Comparison of ENCODE assay signal across 12 cellular contexts in genomic region chr1:25861316-25862286, GRCh38. TPM values are rescaled to one million over a fixed set of nuclear protein-coding genes. Genes with fewer than 3 reads are reported as not detected.
DNase-seq lines count a peak whose midpoint lies in the region; ATAC-seq, FAIRE-seq and TF ChIP-seq lines count a peak whose summit lies in the region.
"Had no signal": no experiment of that assay in that cellular context is flagged by ENCODE, and none has a peak within 500 bp of the region (broad histone marks: within the 10 kb centered on the region; RNA-seq: fewer than 3 reads in every experiment).

No MANE protein-coding gene starts in this region.

- no peak overlapping the region for H3K4me2 ChIP-seq in astrocyte (ENCODE audit: low read length)
- H3K4me2 ChIP-seq: SK-N-SH had no signal

- H3K27me3 Mint-ChIP-seq in astrocyte (ENCODE audit: low read depth, unreplicated experiment) (no peaks in the 10 kb centered on the region), osteocyte (ENCODE audit: unreplicated experiment) (no peaks in the 10 kb centered on the region)

- H3K27ac Mint-ChIP-seq in astrocyte (ENCODE audit: unreplicated experiment) (no peak overlapping the region), osteocyte (ENCODE audit: unreplicated experiment) (peak overlapping the region; percentile 66)

- no peaks in the 10 kb centered on the region for H3K27me3 ChIP-seq in astrocyte (ENCODE audit: insufficient read depth, low read length)

- TF ChIP-seq CTCF in astrocyte (IDR thresholded peaks at IDR 0.05; ENCODE audit: insufficient read depth, low read depth, low read length) (no peak), osteocyte (IDR thresholded peaks at IDR 0.05) (no peak)

- peaks cover 6% of the 10 kb centered on the region for H3K36me3 ChIP-seq in astrocyte (ENCODE audit: insufficient read depth, low read length)

- H3K4me3 Mint-ChIP-seq in astrocyte (ENCODE audit: unreplicated experiment) (peak overlapping the region; percentile 16), osteocyte (ENCODE audit: unreplicated experiment) (peak overlapping the region; percentile 40)

- ATAC-seq in HG03045 (IDR thresholded peaks at IDR 0.05; ENCODE audit: unreplicated experiment) (no peak), GM18909 (IDR thresholded peaks at IDR 0.05; ENCODE audit: poor library complexity, unreplicated experiment) (no peak), GM21381 (IDR thresholded peaks at IDR 0.05; ENCODE audit: unreplicated experiment) (no peak)

- FAIRE-seq in astrocyte (lab: Jason Lieb, UNC): no peak

- DNase-seq in GF-D8 (lab: John Stamatoyannopoulos, UW) (peak; percentile 74), NOMO-1 (lab: John Stamatoyannopoulos, UW; ENCODE audit: unreplicated experiment in 2 of 2) (peak; percentile 77 to 87), astrocyte (ENCODE audit: low read depth) (no peak), osteocyte (ENCODE audit: extremely low spot score, unreplicated experiment) (no peak)
- no peak for DNase-seq in activated CD4-positive, CD25-positive, alpha-beta regulatory T cell (lab: John Stamatoyannopoulos, UW)
- DNase-seq: foreskin melanocyte, GM23248, NCI-H2081 treated with DMSO at 0.1 percent for 48 hours, SK-N-SH had no signal

- peaks cover 6% of the 10 kb centered on the region for H4K20me1 ChIP-seq in astrocyte (ENCODE audit: insufficient read depth, low read length)

- H3K4me1 ChIP-seq in astrocyte (ENCODE audit: insufficient read depth, low read length): peaks cover 10% of the 10 kb centered on the region

- peaks cover 11% of the 10 kb centered on the region for H3K4me1 Mint-ChIP-seq in astrocyte (ENCODE audit: low read depth, unreplicated experiment)
- H3K4me1 Mint-ChIP-seq in osteocyte (ENCODE audit: unreplicated experiment): peaks cover 24% of the 10 kb centered on the region

- no peak overlapping the region for H2AFZ ChIP-seq in astrocyte (ENCODE audit: low read depth, low read length)
- H2AFZ ChIP-seq: GM23248 had no signal

- H3K9me3 Mint-ChIP-seq in astrocyte (ENCODE audit: unreplicated experiment) (no peaks in the 10 kb centered on the region), osteocyte (ENCODE audit: unreplicated experiment) (no peaks in the 10 kb centered on the region)

- H3K36me3 Mint-ChIP-seq in astrocyte (ENCODE audit: low read depth, unreplicated experiment) (peaks cover 10% of the 10 kb centered on the region), osteocyte (ENCODE audit: unreplicated experiment) (peaks cover 8% of the 10 kb centered on the region)

- no peaks in the 10 kb centered on the region for H3K9me3 ChIP-seq in astrocyte (ENCODE audit: insufficient read depth, low read depth, low read length)
- H3K9me3 ChIP-seq: SK-N-SH had no signal

- H3K4me3 ChIP-seq in astrocyte (ENCODE audit: insufficient read depth, low read depth, low read length): no peak overlapping the region
- H3K4me3 ChIP-seq: GM23248 had no signal

- peaks cover 15% of the 10 kb centered on the region for H3K79me2 ChIP-seq in astrocyte (ENCODE audit: insufficient read depth, low read length)

- no peak overlapping the region for H3K9ac ChIP-seq in astrocyte (ENCODE audit: low read length)
- H3K9ac ChIP-seq: GM23248, SK-N-SH had no signal

- H3K27ac ChIP-seq in astrocyte (ENCODE audit: low read depth, low read length): no peak overlapping the region
- H3K27ac ChIP-seq: GM23248 had no signal

RNA-seq across cellular contexts. Expression of gene AUNIP, which starts 2.3 kb away (rescaled TPM):
- total RNA-seq in astrocyte (1.3 and 2.1 TPM in 2 replicates), osteocyte (1.3 and 1.9 TPM in 2 replicates)

RNA-seq across cellular contexts. Expression of gene PAQR7, which starts 13.9 kb away (rescaled TPM):
- total RNA-seq in astrocyte: 14.5 and 15.1 TPM in 2 replicates
- 11.0 and 11.6 TPM in 2 replicates for total RNA-seq in osteocyte

RNA-seq across cellular contexts. Expression of gene MTFR1L, which starts 41.8 kb away (rescaled TPM):
- total RNA-seq in astrocyte (44.6 and 51.2 TPM in 2 replicates), osteocyte (70.6 and 76.8 TPM in 2 replicates)

RNA-seq across cellular contexts. Expression of gene STMN1, which starts 44.6 kb away (rescaled TPM):
- total RNA-seq in astrocyte (130 and 173 TPM in 2 replicates), osteocyte (238 and 255 TPM in 2 replicates)

Comparison
In these comparisons a context has a peak if more than half of its experiments do, and no peak if none do; other contexts are left out.
1. DNase-seq: peak in GF-D8 (single experiment) and NOMO-1 (2 of 2); none in astrocyte (single experiment), osteocyte (single experiment) and activated CD4-positive, CD25-positive, alpha-beta regulatory T cell (0 of 4).